ENCODE assay signal across 10 cellular contexts in genomic region chrX:150874448-150874847, GRCh38.
"Had no signal": no experiment of that assay in that cellular context is flagged by ENCODE, and none has a peak within 500 bp of the region (broad histone marks: within the 10 kb centered on the region; RNA-seq: fewer than 3 reads in every experiment).

No MANE protein-coding gene starts in this region.

- H3K27me3 ChIP-seq: hepatocyte, transverse colon had no signal

- DNase-seq: activated CD4-positive, CD25-positive, alpha-beta regulatory T cell treated with anti-CD3 and anti-CD28 coated beads, Interleukin-2, amount 50 U/mL, for 72 hours; activated naive CD4-positive, alpha-beta T cell treated with anti-CD3 and anti-CD28 coated beads, Interleukin-2, amount 50 U/mL, for 16 hours; activated T-cell treated with anti-CD3 and anti-CD28 coated beads for 4 hours; amniotic stem cell; retina; small intestine; transverse colon had no signal

- H2AFZ ChIP-seq: hepatocyte, parathyroid adenoma had no signal

- H3K4me1 ChIP-seq: parathyroid adenoma had no signal

- H3K79me2 ChIP-seq: hepatocyte had no signal

- H3K4me3 ChIP-seq: hepatocyte, transverse colon had no signal

- H3K36me3 ChIP-seq: transverse colon had no signal

- H3K9me3 ChIP-seq: transverse colon had no signal

- H3K9ac ChIP-seq: parathyroid adenoma had no signal

- H3K27ac Mint-ChIP-seq: activated T-helper 2 cell treated with anti-CD3 and anti-CD28 coated beads, Interferon-gamma antibody, Interleukin-2, Interleukin-4, amounts not matched to agents 10 μg/mL and 5 μg/mL and 100 μg/mL, durations not matched to agents 14 hours and 24 hours and 36 hours had no signal

- H3K4me2 ChIP-seq: hepatocyte had no signal

- H3K27ac ChIP-seq: hepatocyte, parathyroid adenoma, transverse colon had no signal
